ENCODE assay signal across 8 cellular contexts in the genomic region with DNA sequence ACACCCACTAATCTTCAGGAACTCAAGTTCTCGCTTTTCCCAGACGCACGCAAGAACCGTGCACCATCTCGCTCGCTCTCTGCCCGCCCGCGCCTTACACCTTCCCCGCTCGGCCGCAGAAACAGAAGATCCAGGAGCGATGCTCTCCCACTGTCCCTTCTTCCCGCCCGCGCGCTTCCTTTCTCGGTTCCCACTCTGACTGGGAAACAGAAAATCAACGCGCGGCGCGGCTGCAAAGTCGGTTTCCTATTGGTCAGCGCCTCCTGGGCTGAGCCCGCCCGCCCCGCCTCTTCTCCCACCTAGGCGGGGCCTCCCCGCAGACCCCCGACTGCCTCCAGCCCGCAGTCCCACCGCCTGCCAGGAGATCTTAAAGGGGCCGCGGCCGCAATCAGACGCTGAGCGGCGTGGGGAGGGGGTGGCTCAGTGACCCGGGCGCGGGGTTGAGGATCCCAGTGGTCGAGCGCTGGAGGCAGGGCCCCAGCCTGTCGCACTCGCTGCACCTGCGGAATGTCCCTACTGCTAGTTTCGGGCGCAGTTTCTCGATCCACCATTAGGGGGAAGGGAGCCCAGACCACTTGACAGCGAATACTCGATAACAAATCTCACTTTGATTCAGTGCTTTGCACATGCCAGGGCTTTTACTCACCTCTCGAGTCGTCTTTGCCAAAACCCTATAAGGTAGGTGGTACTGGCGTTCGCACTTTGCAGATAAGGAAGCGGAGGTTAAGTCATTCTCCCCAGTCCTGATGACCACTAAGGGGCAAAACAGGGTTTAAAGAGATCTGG. TPM values are rescaled to one million over a fixed set of nuclear protein-coding genes. Genes with fewer than 3 reads are reported as not detected.
DNase-seq lines count a peak whose midpoint lies in the region; FAIRE-seq and TF ChIP-seq lines count a peak whose summit lies in the region.

No MANE protein-coding gene starts in this region.

- H3K9me3 Mint-ChIP-seq in H9 = peaks cover 0 to 1% of the 10 kb centered on the region in 2 experiments; a peak in 1 of 5 replicates

- H3K79me2 ChIP-seq in H9 (ENCODE audit: insufficient read depth, low read length) = no peaks in the 10 kb centered on the region

- no peak overlapping the region for H2BK5ac ChIP-seq in H9 (ENCODE audit: insufficient read length, low read length)
- H2BK5ac ChIP-seq in neuronal stem cell (ENCODE audit: low read length) = peak overlapping the region; percentile 94

- H3K27me3 ChIP-seq in H9 (ENCODE audit: insufficient read depth, low read length) (no peaks in the 10 kb centered on the region), MG63 (no peaks in the 10 kb centered on the region), neuronal stem cell (ENCODE audit: control insufficient read depth in 3 of 3, insufficient read depth in 3 of 3, low read depth in 1 of 3, low read length in 3 of 3) (peaks cover 12 to 32% (median 27%) of the 10 kb centered on the region in 3 experiments)

- H2BK20ac ChIP-seq in H9 (ENCODE audit: low read depth, low read length, poor library complexity, severe bottlenecking) = no peak overlapping the region

- no CpG with 5 or more reads among the region's 57 CpGs for WGBS in H9 (ENCODE audit: extremely low coverage, insufficient read length, low lambda C conversion rate)
- WGBS in neuronal stem cell (ENCODE audit: extremely low coverage in 2 of 2, insufficient read length in 2 of 2, insufficient replicate concordance in 1 of 2), 2 donors = no CpG with 5 or more reads among the region's 57 CpGs

- no peak overlapping the region for H3K56ac ChIP-seq in H9 (ENCODE audit: insufficient read length, low read depth, low read length)

- H3K18ac ChIP-seq in H9 (ENCODE audit: insufficient read length, low read depth, low read length) = no peak overlapping the region
- H3K18ac ChIP-seq in neuronal stem cell (ENCODE audit: low read length) = peak overlapping the region; percentile 92

- H3K23ac ChIP-seq in H9 (ENCODE audit: insufficient read length, low read depth, low read length) = no peak overlapping the region
- H3K23ac ChIP-seq in neuronal stem cell (ENCODE audit: low read depth, low read length, poor library complexity) = peak overlapping the region; percentile 85

- H4K91ac ChIP-seq in H9 (ENCODE audit: insufficient read length, low read depth, low read length) = no peak overlapping the region
- no peak overlapping the region for H4K91ac ChIP-seq in neuronal stem cell (ENCODE audit: low read depth, low read length, poor library complexity)

- peak; percentile 72 for TF ChIP-seq CTCF in H9 (conservative IDR thresholded peaks at IDR 0.05)

- H3K27ac Mint-ChIP-seq in H9 = peak overlapping the region; percentile 90 to 98 (median 94); a peak in 5 of 7 replicates

- H2BK120ac ChIP-seq in H9 (ENCODE audit: low read depth, low read length, poor library complexity, severe bottlenecking) (no peak overlapping the region), neuronal stem cell (ENCODE audit: low read depth, low read length) (no peak overlapping the region)

- H3K36me3 ChIP-seq in MG63 (no peaks in the 10 kb centered on the region), neuronal stem cell (replicated peaks in 1 of 2; ENCODE audit: control insufficient read depth in 2 of 2, insufficient read depth in 2 of 2, low read length in 2 of 2) (peaks cover 4 to 16% of the 10 kb centered on the region in 2 donors)

- peaks cover 17 to 23% of the 10 kb centered on the region in 2 experiments for H3K4me1 Mint-ChIP-seq in H9

- no peak overlapping the region for H3K14ac ChIP-seq in H9 (ENCODE audit: insufficient read depth, low read length)
- H3K14ac ChIP-seq in neuronal stem cell (ENCODE audit: low read length) = no peak overlapping the region

- peaks cover 5 to 14% (median 12%) of the 10 kb centered on the region in 3 experiments for H3K36me3 Mint-ChIP-seq in H9 (ENCODE audit: insufficient read depth in 1 of 3, low read depth in 3 of 3)

- no peak overlapping the region for H3K27ac ChIP-seq in H9 (ENCODE audit: insufficient read length, low read depth, low read length)
- H3K27ac ChIP-seq in neuronal stem cell (replicated peaks; ENCODE audit: low read length) = peak overlapping the region; percentile 49
- H3K27ac ChIP-seq in substantia nigra (ENCODE audit: low read depth, low read length, poor library complexity, severe bottlenecking) = peak overlapping the region; percentile 82

- H2AK5ac ChIP-seq in H9 (ENCODE audit: insufficient read length, low read length) = no peak overlapping the region
- H2AK5ac ChIP-seq in neuronal stem cell (ENCODE audit: low read depth, low read length) = no peak overlapping the region

- H4K8ac ChIP-seq in H9 (replicated peaks; ENCODE audit: insufficient read length, low read depth, low read length) (no peak overlapping the region), neuronal stem cell (ENCODE audit: low read depth, low read length) (no peak overlapping the region)

- no peaks in the 10 kb centered on the region for H3K9me3 ChIP-seq in H9 (ENCODE audit: control insufficient read depth, low read depth, low read length)
- no peaks in the 10 kb centered on the region for H3K9me3 ChIP-seq in MG63
- H3K9me3 ChIP-seq in neuronal stem cell (replicated peaks in 1 of 2; ENCODE audit: control insufficient read depth in 2 of 2, insufficient read depth in 1 of 2, low read depth in 1 of 2, low read length in 2 of 2) = peaks cover 2% of the 10 kb centered on the region in 2 donors

- H4K20me1 ChIP-seq in H9 (ENCODE audit: control insufficient read depth, insufficient read depth, insufficient read length) = no peaks in the 10 kb centered on the region

- H3K4me1 ChIP-seq in H9 (ENCODE audit: insufficient read depth, low read length) (no peaks in the 10 kb centered on the region; the same call in 1 of the 2 replicates), neuronal stem cell (ENCODE audit: control insufficient read depth in 2 of 2, insufficient read depth in 1 of 2, low read depth in 1 of 2, low read length in 2 of 2) (peaks cover 5 to 7% of the 10 kb centered on the region in 2 donors)

- peaks cover 9% of the 10 kb centered on the region for H3K23me2 ChIP-seq in H9 (ENCODE audit: insufficient read length, low read depth, low read length, poor library complexity, severe bottlenecking)

- H3K4me3 Mint-ChIP-seq in H9 = peak overlapping the region; percentile 89 to 98

- no peak overlapping the region for H4K5ac ChIP-seq in H9 (ENCODE audit: insufficient read length, low read depth, low read length)

- H3K4me2 ChIP-seq in H9 (ENCODE audit: insufficient read depth, insufficient read length, low read length) (peak overlapping the region; percentile 76), neuronal stem cell (ENCODE audit: insufficient read depth, low read length, poor library complexity, severe bottlenecking) (peak overlapping the region; percentile 94)

- H2BK15ac ChIP-seq in H9 (ENCODE audit: low read depth, low read length) (no peak overlapping the region), neuronal stem cell (ENCODE audit: low read length) (no peak overlapping the region)

- H3K79me1 ChIP-seq in H9 (ENCODE audit: insufficient read depth, low read depth, low read length, poor library complexity, severe bottlenecking) = no peaks in the 10 kb centered on the region
- H3K79me1 ChIP-seq in neuronal stem cell (ENCODE audit: low read depth, low read length) = peaks cover 6% of the 10 kb centered on the region

- H3K4ac ChIP-seq in H9 (ENCODE audit: low read depth, low read length) = no peak overlapping the region
- H3K4ac ChIP-seq in neuronal stem cell (ENCODE audit: low read length) = peak overlapping the region; percentile 53

- peak; percentile 97 for DNase-seq in H9
- DNase-seq in MG63 = peak; percentile 97
- DNase-seq in SHP77 treated with DMSO at 0.1 percent for 48 hours (lab: John Stamatoyannopoulos, UW) = peak; percentile 89
- peak; percentile 91 for DNase-seq in activated gamma-delta T cell treated with anti-CD3 and anti-CD28 coated beads, Interleukin-2, amount 50 U/mL, for 16 hours (ENCODE audit: low read depth)
- DNase-seq in frontal cortex (ENCODE audit: low spot score in 2 of 2) = peak; percentile 97 to 98
- peak; percentile 99 for DNase-seq in neuronal stem cell (ENCODE audit: low spot score)
- peak; percentile 67 to 99 (median 97) for DNase-seq in substantia nigra (lab: John Stamatoyannopoulos, UW)

- FAIRE-seq in G401.6 (lab: Jason Lieb, UNC) (peak; percentile 98), frontal cortex (lab: Jason Lieb, UNC) (peak; percentile 21)

- H3K4me3 ChIP-seq in MG63 (peak overlapping the region; percentile 63), neuronal stem cell (ENCODE audit: low read length in 2 of 2) (peak overlapping the region; percentile 51 to 85)

- H2BK12ac ChIP-seq in H9 (ENCODE audit: insufficient read length, low read depth, low read length) (no peak overlapping the region), neuronal stem cell (ENCODE audit: low read length) (no peak overlapping the region)

- no peak overlapping the region for H3T11ph ChIP-seq in H9 (ENCODE audit: low read length)

- H2AFZ ChIP-seq in H9 (ENCODE audit: low read length) (no peak overlapping the region), neuronal stem cell (ENCODE audit: low read length) (peak overlapping the region; percentile 96)

- H3K9ac ChIP-seq in H9 (ENCODE audit: extremely low read depth, insufficient read length, low read length) (no peak overlapping the region), neuronal stem cell (ENCODE audit: low read depth, low read length, poor library complexity) (peak overlapping the region; percentile 84)

- peaks cover 12% of the 10 kb centered on the region for H3K27me3 Mint-ChIP-seq in H9 (ENCODE audit: low read depth)

RNA-seq across cellular contexts. Expression of gene SLC25A23, which starts 0.7 kb away (rescaled TPM):
- 35.0 and 42.9 TPM in 2 replicates for total RNA-seq in H9 (2021)
- total RNA-seq in MG63 (2014; rRNA removed; shearing (Covaris generic); ENCODE audit: low replicate concordance) = 8.5 and 10.9 TPM in 2 replicates
- total RNA-seq in frontal cortex = 14.7 TPM
- 52.7 TPM for polyA plus RNA-seq in neuronal stem cell (2013, experiment 1 of 2)
- 51.9 TPM for polyA plus RNA-seq in neuronal stem cell (2013, experiment 2 of 2)

RNA-seq across cellular contexts. Expression of gene CRB3, which starts 3.8 kb away (rescaled TPM):
- total RNA-seq in H9 (2021) (31.4 and 32.1 TPM in 2 replicates), frontal cortex (0.41 TPM)
- not detected in 2 replicates for total RNA-seq in MG63 (2014; rRNA removed; shearing (Covaris generic); ENCODE audit: low replicate concordance)
- polyA plus RNA-seq in neuronal stem cell (2013, experiment 1 of 2) = 0.04 TPM
- 0.10 TPM for polyA plus RNA-seq in neuronal stem cell (2013, experiment 2 of 2)

RNA-seq across cellular contexts. Expression of gene DENND1C, which starts 21.3 kb away (rescaled TPM):
- total RNA-seq in H9 (2021) (2.4 TPM in 2 replicates), frontal cortex (not detected)
- not detected in 2 replicates for total RNA-seq in MG63 (2014; rRNA removed; shearing (Covaris generic); ENCODE audit: low replicate concordance)
- polyA plus RNA-seq in neuronal stem cell (2013, experiment 1 of 2) = 0.61 TPM
- 0.60 TPM for polyA plus RNA-seq in neuronal stem cell (2013, experiment 2 of 2)

RNA-seq across cellular contexts. Expression of gene SLC25A41, which starts 26.7 kb away (rescaled TPM):
- total RNA-seq in H9 (2021) = 0.20 and 0.42 TPM in 2 replicates
- total RNA-seq in MG63 (2014; rRNA removed; shearing (Covaris generic); ENCODE audit: low replicate concordance) = not detected in 2 replicates
- total RNA-seq in frontal cortex = 0.41 TPM
- polyA plus RNA-seq in neuronal stem cell (2013, experiment 1 of 2) = 0.42 TPM
- 0.47 TPM for polyA plus RNA-seq in neuronal stem cell (2013, experiment 2 of 2)

RNA-seq across cellular contexts. Expression of gene KHSRP, which starts 35.7 kb away (rescaled TPM):
- 602 and 626 TPM in 2 replicates for total RNA-seq in H9 (2021)
- 65.4 and 82.7 TPM in 2 replicates for total RNA-seq in MG63 (2014; rRNA removed; shearing (Covaris generic); ENCODE audit: low replicate concordance)
- 64.8 TPM for total RNA-seq in frontal cortex
- 303 TPM for polyA plus RNA-seq in neuronal stem cell (2013, experiment 1 of 2)
- 310 TPM for polyA plus RNA-seq in neuronal stem cell (2013, experiment 2 of 2)

Comparison
In these comparisons a context has a peak if more than half of its experiments do, and no peak if none do; other contexts are left out.
1. RNA of gene CRB3, which starts 3.8 kb away (total RNA-seq): 31.4 to 32.1 TPM in H9; 0.41 TPM in frontal cortex (single experiment) and not detected in MG63; every median in the first group is over 10 times any median in the second.
2. Peak in every context shown above with its lines, with median percentiles within 50 percentile points of each other: DNase-seq.